Comparison of ENCODE assay signal across 28 cellular contexts in genomic region chr4:84264652-84265051, GRCh38.
"Had no signal": no experiment of that assay in that cellular context is flagged by ENCODE, and none has a peak within 500 bp of the region (broad histone marks: within the 10 kb centered on the region; RNA-seq: fewer than 3 reads in every experiment).

No MANE protein-coding gene starts in this region.

- H3K36me3 ChIP-seq: colonic mucosa, esophagus muscularis mucosa, esophagus squamous epithelium, gastrocnemius medialis, gastroesophageal sphincter, heart left ventricle, heart right ventricle had no signal

- H3K27me3 ChIP-seq: colonic mucosa, dorsolateral prefrontal cortex, esophagus muscularis mucosa, esophagus squamous epithelium, gastrocnemius medialis, gastroesophageal sphincter, heart left ventricle, heart right ventricle, hepatocyte had no signal

- ATAC-seq: effector memory CD8-positive, alpha-beta T cell; esophagus mucosa; foreskin keratinocyte; gastrocnemius medialis; gastroesophageal sphincter; heart left ventricle; heart right ventricle had no signal

- H3K9me3 ChIP-seq: colonic mucosa, gastrocnemius medialis had no signal

- FAIRE-seq: endometrium, endothelial cell of umbilical vein, frontal cortex had no signal

- DNase-seq: colonic mucosa; cortex of kidney; dermis blood vessel endothelial cell; dorsolateral prefrontal cortex; effector CD4-positive, alpha-beta T cell; effector CD8-positive, alpha-beta T cell; effector memory CD4-positive, alpha-beta T cell; effector memory CD8-positive, alpha-beta T cell; endodermal cell; erythroblast; esophagus squamous epithelium; foreskin fibroblast; foreskin keratinocyte; foreskin melanocyte; gastrocnemius medialis; glutamatergic neuron; head of caudate nucleus; heart left ventricle; heart right ventricle had no signal

- H3K27ac ChIP-seq: colonic mucosa, coronary artery, dorsolateral prefrontal cortex, epithelial cell of prostate, esophagus muscularis mucosa, esophagus squamous epithelium, foreskin keratinocyte, gastrocnemius medialis, gastroesophageal sphincter, heart left ventricle, heart right ventricle, hepatocyte had no signal

- H3K4me1 ChIP-seq: colonic mucosa, esophagus muscularis mucosa, esophagus squamous epithelium, foreskin keratinocyte, gastrocnemius medialis, gastroesophageal sphincter, heart left ventricle, heart right ventricle had no signal

- H3K4me3 ChIP-seq: colonic mucosa, coronary artery, dorsolateral prefrontal cortex, esophagus muscularis mucosa, esophagus squamous epithelium, gastrocnemius medialis, gastroesophageal sphincter, heart left ventricle, heart right ventricle, hepatocyte had no signal
